ENCODE assay signal across 28 cellular contexts in genomic region chr9:29555452-29555851, GRCh38.
"Had no signal": no experiment of that assay in that cellular context is flagged by ENCODE, and none has a peak within 500 bp of the region (broad histone marks: within the 10 kb centered on the region; RNA-seq: fewer than 3 reads in every experiment).

No MANE protein-coding gene starts in this region.

- H3K9me3 ChIP-seq: body of pancreas, thyroid gland, upper lobe of left lung, vagina had no signal

- H3K4me3 ChIP-seq: body of pancreas, coronary artery, dorsolateral prefrontal cortex, stomach, thyroid gland, upper lobe of left lung, vagina had no signal

- H3K27me3 ChIP-seq: body of pancreas, dorsolateral prefrontal cortex, stomach, thyroid gland, upper lobe of left lung, vagina had no signal

- H3K4me1 ChIP-seq: body of pancreas, stomach, thyroid gland, upper lobe of left lung, vagina had no signal

- DNase-seq: activated CD4-positive, alpha-beta T cell treated with anti-CD3 and anti-CD28 coated beads for 48 hours; activated CD4-positive, alpha-beta T cell treated with anti-CD3 and anti-CD28 coated beads, Interleukin-2, amount 50 U/mL, for 48 hours; activated naive CD4-positive, alpha-beta T cell; activated T-cell treated with anti-CD3 and anti-CD28 coated beads, Interleukin-2, amount 50 U/mL, for 48 hours; body of pancreas; dorsolateral prefrontal cortex; effector memory CD4-positive, alpha-beta T cell; erythroblast; foreskin fibroblast; head of caudate nucleus; hypothalamus; immature natural killer cell; kidney; left colon; mammary epithelial cell; posterior cingulate gyrus; right cardiac atrium; stimulated activated CD4-positive, alpha-beta T cell treated with anti-CD3 and anti-CD28 coated beads, Interleukin-15, amount 100 ng/mL, for 24 hours; stimulated activated CD4-positive, alpha-beta T cell treated with anti-CD3 and anti-CD28 coated beads, Interleukin-2, amount 100 ng/mL, for 24 hours; stimulated activated naive B cell treated with anti-CD40 and anti-IgM and Interleukin-4, amounts not matched to agents 10 μg/mL and 1 μg/mL and 100 μg/mL, for 72 hours; stomach; thyroid gland had no signal

- H3K27ac ChIP-seq: body of pancreas, coronary artery, dorsolateral prefrontal cortex, stomach, thyroid gland, upper lobe of left lung, vagina, VCaP had no signal

- ATAC-seq: activated CD4-positive, CD25-positive, alpha-beta regulatory T cell treated with anti-CD3 and anti-CD28 coated beads, Interleukin-2, amount 50 U/mL, for 24 hours; activated naive CD4-positive, alpha-beta T cell treated with anti-CD3 and anti-CD28 coated beads, Interleukin-2, amount 50 U/mL, for 72 hours; body of pancreas; left colon; right cardiac atrium; stimulated activated naive B cell treated with anti-CD40 and anti-IgM and Interleukin-4, amounts not matched to agents 10 μg/mL and 1 μg/mL and 100 μg/mL, for 72 hours had no signal

- H3K36me3 ChIP-seq: stomach, thyroid gland, upper lobe of left lung, vagina had no signal
